Comparison of ENCODE assay signal across 22 cellular contexts in the genomic region with DNA sequence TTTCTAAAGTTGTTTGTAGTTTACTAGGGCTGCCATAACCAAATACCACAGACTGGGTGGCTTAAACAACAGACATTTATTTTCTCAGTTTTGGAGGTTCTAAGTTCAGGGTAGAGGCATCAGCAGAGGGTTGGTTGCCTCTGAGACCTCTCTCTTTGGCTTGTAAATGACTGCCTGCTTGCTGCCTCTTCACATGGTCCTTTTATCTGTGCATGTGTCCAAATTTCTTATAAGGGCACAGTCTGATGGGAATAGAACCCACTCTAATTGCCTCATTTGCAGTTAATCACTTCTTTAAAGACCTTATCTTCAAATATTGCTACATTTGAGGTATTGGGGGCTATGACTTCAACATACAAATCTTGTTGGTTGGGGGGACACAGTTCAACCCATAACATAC. TPM values are rescaled to one million over a fixed set of nuclear protein-coding genes. Genes with fewer than 3 reads are reported as not detected.
DNase-seq lines count a peak whose midpoint lies in the region; ATAC-seq and TF ChIP-seq lines count a peak whose summit lies in the region.
"Had no signal": no experiment of that assay in that cellular context is flagged by ENCODE, and none has a peak within 500 bp of the region (broad histone marks: within the 10 kb centered on the region; RNA-seq: fewer than 3 reads in every experiment).

No MANE protein-coding gene starts in this region.

- no TSS peak for BruUV-seq in MCF 10A (replicated peaks; lab: Mats Ljungman, UMichigan)
- no TSS peak for BruUV-seq in mammary epithelial cell (replicated peaks; lab: Mats Ljungman, UMichigan)

- no peaks in the 10 kb centered on the region for H3K27me3 Mint-ChIP-seq in MCF 10A (ENCODE audit: insufficient read depth, unreplicated experiment)
- no peaks in the 10 kb centered on the region for H3K27me3 Mint-ChIP-seq in HFFc6 (ENCODE audit: insufficient read depth)
- H3K27me3 Mint-ChIP-seq in central memory CD8-positive, alpha-beta T cell: no peaks in the 10 kb centered on the region

- H3K9me3 ChIP-seq in mammary epithelial cell (replicated peaks; ENCODE audit: insufficient read depth, low read length): no peaks in the 10 kb centered on the region
- H3K9me3 ChIP-seq in psoas muscle: no peaks in the 10 kb centered on the region
- H3K9me3 ChIP-seq: Caco-2, esophagus squamous epithelium, suprapubic skin had no signal

- H3K27ac Mint-ChIP-seq in MCF 10A (ENCODE audit: low read depth, unreplicated experiment) (peak overlapping the region; percentile 8), HFFc6 (peak overlapping the region; percentile 67)
- H3K27ac Mint-ChIP-seq in central memory CD8-positive, alpha-beta T cell (ENCODE audit: low read depth): peak overlapping the region; percentile 81

- TF ChIP-seq CTCF in MCF 10A (IDR thresholded peaks at IDR 0.05; ENCODE audit: unreplicated experiment): no peak
- no peak for TF ChIP-seq CTCF in mammary epithelial cell (conservative IDR thresholded peaks at IDR 0.05 in 1 of 2, IDR thresholded peaks at IDR 0.05 in 1 of 2; ENCODE audit: extremely low read depth in 1 of 2, insufficient read depth in 1 of 2, low read depth in 1 of 2, low read length in 2 of 2)
- no peak for TF ChIP-seq CTCF in HFFc6 (IDR thresholded peaks at IDR 0.05)
- no peak for TF ChIP-seq CTCF in psoas muscle (IDR thresholded peaks at IDR 0.05)

- no peak overlapping the region for H3K4me2 ChIP-seq in mammary epithelial cell (ENCODE audit: insufficient read depth, low read depth, low read length)

- no peak overlapping the region for H3K4me3 Mint-ChIP-seq in MCF 10A (ENCODE audit: unreplicated experiment)
- no peak overlapping the region for H3K4me3 Mint-ChIP-seq in HFFc6
- H3K4me3 Mint-ChIP-seq in central memory CD8-positive, alpha-beta T cell: no peak overlapping the region

- H3K36me3 ChIP-seq in mammary epithelial cell (ENCODE audit: insufficient read depth, low read length): peaks cover 8% of the 10 kb centered on the region
- H3K36me3 ChIP-seq in psoas muscle (ENCODE audit: insufficient read depth in 1 of 2, low read depth in 1 of 2): peaks cover 0 to 18% of the 10 kb centered on the region in 2 donors

- POLR2A ChIA-PET in MCF 10A (lab: Yijun Ruan, JAX): interaction anchor here (0.7 kb wide), 1 partner anchor 18 kb away, joined by 4 read pairs; no protein-coding TSS in a partner anchor

- H3K4me1 ChIP-seq in mammary epithelial cell (ENCODE audit: insufficient read depth, low read length) (peaks cover 9% of the 10 kb centered on the region), psoas muscle (peaks cover 43% of the 10 kb centered on the region)
- H3K4me1 ChIP-seq: Caco-2 had no signal

- H3K27me3 ChIP-seq in mammary epithelial cell (ENCODE audit: insufficient read depth, low read length) (no peaks in the 10 kb centered on the region), psoas muscle (ENCODE audit: insufficient read depth in 3 of 3, low read length in 2 of 3) (no peaks in the 10 kb centered on the region)
- H3K27me3 ChIP-seq: esophagus squamous epithelium, suprapubic skin had no signal

- DNase-seq in MCF 10A (ENCODE audit: unreplicated experiment) (no peak), mammary epithelial cell (no peak), HFFc6 (no peak), psoas muscle (no peak)
- DNase-seq in central memory CD8-positive, alpha-beta T cell (ENCODE audit: low spot score in 2 of 2): no peak
- DNase-seq: activated CD4-positive, alpha-beta T cell treated with anti-CD3 and anti-CD28 coated beads, Interleukin-2, amount 50 U/mL, for 4 hours; amniotic stem cell; Caco-2; central memory CD4-positive, alpha-beta T cell; effector CD8-positive, alpha-beta T cell; esophagus squamous epithelium; left ventricle myocardium superior; NCI-H1417 treated with DMSO at 0.1 percent for 48 hours; NCI-H2171 treated with DMSO at 0.1 percent for 48 hours; NCI-H774; stimulated activated CD4-positive, alpha-beta T cell treated with anti-CD3 and anti-CD28 coated beads, Interleukin-4, amount 100 ng/mL, for 1 hour had no signal

- H3K79me2 ChIP-seq in mammary epithelial cell (ENCODE audit: insufficient read depth, low read length): peaks cover 100% of the 10 kb centered on the region

- no peak overlapping the region for H2AFZ ChIP-seq in mammary epithelial cell (ENCODE audit: low read depth, low read length)
- H2AFZ ChIP-seq: parathyroid adenoma had no signal

- H3K36me3 Mint-ChIP-seq in MCF 10A (ENCODE audit: insufficient read depth, unreplicated experiment) (peaks cover 39% of the 10 kb centered on the region), HFFc6 (ENCODE audit: low read depth) (peaks cover 9% of the 10 kb centered on the region)
- peaks cover 26% of the 10 kb centered on the region for H3K36me3 Mint-ChIP-seq in central memory CD8-positive, alpha-beta T cell (ENCODE audit: insufficient read depth)

- H3K4me1 Mint-ChIP-seq in MCF 10A (ENCODE audit: insufficient read depth, unreplicated experiment): peaks cover 21% of the 10 kb centered on the region
- peaks cover 33% of the 10 kb centered on the region for H3K4me1 Mint-ChIP-seq in HFFc6 (ENCODE audit: low read depth)
- peaks cover 66% of the 10 kb centered on the region for H3K4me1 Mint-ChIP-seq in central memory CD8-positive, alpha-beta T cell

- H3K27ac ChIP-seq in mammary epithelial cell (ENCODE audit: insufficient read depth, low read depth, low read length): no peak overlapping the region
- peak overlapping the region; percentile 32 for H3K27ac ChIP-seq in psoas muscle
- H3K27ac ChIP-seq: esophagus squamous epithelium, parathyroid adenoma, suprapubic skin had no signal

- CTCF ChIA-PET in MCF 10A (lab: Yijun Ruan, JAX) (interaction anchor here (1.2 kb wide), 1 partner anchor 26 kb away, joined by 3 read pairs; no protein-coding TSS in a partner anchor), mammary epithelial cell (lab: Charles Lee; ENCODE audit: low non-redundant PET) (no interaction called here)

- H3K9ac ChIP-seq in mammary epithelial cell (ENCODE audit: insufficient read depth, low read length): no peak overlapping the region
- H3K9ac ChIP-seq: parathyroid adenoma had no signal

- peak; percentile 16 for ATAC-seq in central memory CD8-positive, alpha-beta T cell (replicated peaks; ENCODE audit: extremely low read depth, poor library complexity, severe bottlenecking)
- ATAC-seq in psoas muscle (no peak), GM19035 (IDR thresholded peaks at IDR 0.05; ENCODE audit: unreplicated experiment) (no peak), HG03095 (IDR thresholded peaks at IDR 0.05; ENCODE audit: unreplicated experiment) (no peak), GM21825 (IDR thresholded peaks at IDR 0.05; ENCODE audit: unreplicated experiment) (no peak)
- ATAC-seq: left ventricle myocardium superior had no signal

- intact Hi-C loops in MCF 10A (cut with micrococcal nuclease): no loop called here
- intact Hi-C loops in mammary epithelial cell (cut with micrococcal nuclease): no loop called here
- intact Hi-C loops in psoas muscle (cut with DNase I): loop anchor here in 1 of 2 donors (5.0 kb wide), 1 partner anchor 33 kb away; no protein-coding TSS in a partner anchor

- in situ Hi-C loops in mammary epithelial cell (cut with MboI; ENCODE audit: low sequenced_read_pairs in 2 of 2): no loop called here

- dilution Hi-C loops in mammary epithelial cell (cut with HindIII; ENCODE audit: low sequenced_read_pairs): no loop called here

- no peaks in the 10 kb centered on the region for H3K9me3 Mint-ChIP-seq in MCF 10A (ENCODE audit: unreplicated experiment)
- H3K9me3 Mint-ChIP-seq in HFFc6: no peaks in the 10 kb centered on the region
- no peaks in the 10 kb centered on the region for H3K9me3 Mint-ChIP-seq in central memory CD8-positive, alpha-beta T cell

- no peak overlapping the region for H3K4me3 ChIP-seq in mammary epithelial cell (replicated peaks in 1 of 3; ENCODE audit: insufficient read depth in 1 of 3, low read depth in 2 of 3, low read length in 3 of 3)
- no peak overlapping the region for H3K4me3 ChIP-seq in psoas muscle
- H3K4me3 ChIP-seq: esophagus squamous epithelium, skin epidermis, suprapubic skin had no signal

- peaks cover 4% of the 10 kb centered on the region for H4K20me1 ChIP-seq in mammary epithelial cell (ENCODE audit: insufficient read depth, low read length)

RNA-seq across cellular contexts. Expression of gene GPBP1, which starts 36.8 kb away (rescaled TPM):
- 63.6 and 66.5 TPM in 2 replicates for total RNA-seq in MCF 10A (2022)
- total RNA-seq in mammary epithelial cell: 10 to 100 TPM; 39.7 to 55.6 TPM
- 18.4 TPM for polyA plus RNA-seq in mammary epithelial cell
- polyA minus RNA-seq in mammary epithelial cell: 27.1 TPM
- total RNA-seq in HFFc6 (2021; fragmentation: NEBNext Ultra II Directional; extraction: Animal tissue kit (Norgen Biotek cat#: 25700)): 10 to 100 TPM; 33.6 to 40.1 (median 36.5) TPM
- total RNA-seq in psoas muscle: 10 to 100 TPM; 45.0 to 54.5 (median 53.3) TPM
- polyA plus RNA-seq in psoas muscle: 10 to 100 TPM; 37.3 to 74.0 (median 38.0) TPM

Comparison
In these comparisons a context has a peak if more than half of its experiments do, and no peak if none do; other contexts are left out.
1. H3K27ac Mint-ChIP-seq: peak in every context shown above with its lines; median percentile 81 in central memory CD8-positive, alpha-beta T cell; 67 in HFFc6; 8 in MCF 10A.